ENCODE assay signal across 4 cellular contexts in the genomic region with DNA sequence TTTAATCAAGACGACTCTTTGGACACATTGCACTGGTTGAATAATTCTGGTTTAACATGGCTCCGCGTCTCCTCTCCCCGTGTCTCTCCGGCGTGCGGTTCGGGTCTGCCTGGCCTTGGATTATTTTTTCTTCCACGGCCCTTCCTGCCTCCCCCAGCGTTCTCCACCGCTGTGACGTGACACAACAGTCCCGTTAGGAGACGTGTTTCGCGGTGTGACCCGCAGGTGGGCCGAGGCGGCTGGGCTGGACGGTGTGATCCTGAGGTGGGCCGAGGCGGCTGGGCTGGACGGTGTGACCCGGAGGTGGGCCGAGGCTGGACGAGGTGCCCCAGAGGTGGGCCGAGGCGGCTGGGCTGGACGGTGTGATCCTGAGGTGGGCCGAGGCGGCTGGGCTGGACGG. TPM values are rescaled to one million over a fixed set of nuclear protein-coding genes. Genes with fewer than 3 reads are reported as not detected.
"Had no signal": no experiment of that assay in that cellular context is flagged by ENCODE, and none has a peak within 500 bp of the region (broad histone marks: within the 10 kb centered on the region; RNA-seq: fewer than 3 reads in every experiment).

No MANE protein-coding gene starts in this region.

RNA-seq across cellular contexts. Expression of a gene that starts 12.0 kb away (rescaled TPM):
- total RNA-seq: LHCN-M2, M059J, MCF 10A, NCI-H460 had no signal
